In genomic region chr3:33187368-33187634, GRCh38 we compare ENCODE assay signal across 15 cellular contexts. TPM values are rescaled to one million over a fixed set of nuclear protein-coding genes. Genes with fewer than 3 reads are reported as not detected.
"Had no signal": no experiment of that assay in that cellular context is flagged by ENCODE, and none has a peak within 500 bp of the region (broad histone marks: within the 10 kb centered on the region; RNA-seq: fewer than 3 reads in every experiment).

No MANE protein-coding gene starts in this region.

- DNase-seq: activated CD4-positive, alpha-beta T cell treated with anti-CD3 and anti-CD28 coated beads, Interleukin-2, amount 50 U/mL, for 48 hours; activated naive CD4-positive, alpha-beta T cell treated with anti-CD3 and anti-CD28 coated beads, Interleukin-2, amount 10 ng/mL, durations not matched to agents 7 days and 5 days; body of pancreas; erythroblast; naive B cell; ovary; sigmoid colon; stimulated activated CD4-positive, alpha-beta T cell treated with anti-CD3 and anti-CD28 coated beads, Interleukin-1b, Interleukin-23, amount 100 ng/mL, for 48 hours; stomach; testis; WERI-Rb-1 had no signal

- H3K36me3 Mint-ChIP-seq: activated naive CD4-positive, alpha-beta T cell treated with anti-CD3 and anti-CD28 coated beads, Interleukin-2, amount 10 ng/mL, durations not matched to agents 7 days and 5 days had no signal

- H3K27ac ChIP-seq: body of pancreas, ovary, sigmoid colon, stomach, testis, WERI-Rb-1 had no signal

- H3K4me1 Mint-ChIP-seq: activated naive CD4-positive, alpha-beta T cell treated with anti-CD3 and anti-CD28 coated beads, Interleukin-2, amount 10 ng/mL, durations not matched to agents 7 days and 5 days; central memory CD8-positive, alpha-beta T cell; naive B cell had no signal

- H3K9me3 Mint-ChIP-seq: activated naive CD4-positive, alpha-beta T cell treated with anti-CD3 and anti-CD28 coated beads, Interleukin-2, amount 10 ng/mL, durations not matched to agents 7 days and 5 days; activated T-helper 2 cell treated with anti-CD3 and anti-CD28 coated beads, Interferon-gamma antibody, Interleukin-2, Interleukin-4, amounts not matched to agents 10 μg/mL and 5 μg/mL and 100 μg/mL, durations not matched to agents 14 hours and 24 hours and 36 hours had no signal

- H3K36me3 ChIP-seq: ovary, sigmoid colon, stomach, WERI-Rb-1 had no signal

- H3K27me3 ChIP-seq: body of pancreas, ovary, sigmoid colon, stomach, testis had no signal

- H3K4me3 Mint-ChIP-seq: activated naive CD4-positive, alpha-beta T cell treated with anti-CD3 and anti-CD28 coated beads, Interleukin-2, amount 10 ng/mL, durations not matched to agents 7 days and 5 days; central memory CD8-positive, alpha-beta T cell; dendritic cell treated with granulocyte-macrophage colony-stimulating factor and Interleukin-4, amounts not matched to agents 40 ng/mL and 50 ng/mL, for 4 days; naive B cell had no signal

- H3K4me1 ChIP-seq: body of pancreas, sigmoid colon, stomach, testis had no signal

- H3K9me3 ChIP-seq: body of pancreas, ovary, sigmoid colon, testis had no signal

- H3K4me3 ChIP-seq: body of pancreas, ovary, sigmoid colon, stomach, testis had no signal

- H3K27ac Mint-ChIP-seq: activated naive CD4-positive, alpha-beta T cell treated with anti-CD3 and anti-CD28 coated beads, Interleukin-2, amount 10 ng/mL, durations not matched to agents 7 days and 5 days; activated T-helper 2 cell treated with anti-CD3 and anti-CD28 coated beads, Interferon-gamma antibody, Interleukin-2, Interleukin-4, amounts not matched to agents 10 μg/mL and 5 μg/mL and 100 μg/mL, durations not matched to agents 14 hours and 24 hours and 36 hours; dendritic cell treated with granulocyte-macrophage colony-stimulating factor and Interleukin-4, amounts not matched to agents 40 ng/mL and 50 ng/mL, for 4 days; naive B cell had no signal

RNA-seq across cellular contexts. Expression of gene SUSD5, which starts 31.3 kb away (rescaled TPM):
- total RNA-seq: activated T-helper 2 cell treated with anti-CD3 and anti-CD28 coated beads, Interferon-gamma antibody, Interleukin-2, Interleukin-4, amounts not matched to agents 10 μg/mL and 5 μg/mL and 100 μg/mL, durations not matched to agents 14 hours and 24 hours and 36 hours; T-helper 1 cell treated with Interleukin-12 subunit alpha and Interleukin-12 subunit beta and Interleukin-4 antibody, amounts not matched to agents 30 ng/mL and 1 ng/mL, for 36 hours had no signal
